Comparison of ENCODE assay signal across 28 cellular contexts in the genomic region with DNA sequence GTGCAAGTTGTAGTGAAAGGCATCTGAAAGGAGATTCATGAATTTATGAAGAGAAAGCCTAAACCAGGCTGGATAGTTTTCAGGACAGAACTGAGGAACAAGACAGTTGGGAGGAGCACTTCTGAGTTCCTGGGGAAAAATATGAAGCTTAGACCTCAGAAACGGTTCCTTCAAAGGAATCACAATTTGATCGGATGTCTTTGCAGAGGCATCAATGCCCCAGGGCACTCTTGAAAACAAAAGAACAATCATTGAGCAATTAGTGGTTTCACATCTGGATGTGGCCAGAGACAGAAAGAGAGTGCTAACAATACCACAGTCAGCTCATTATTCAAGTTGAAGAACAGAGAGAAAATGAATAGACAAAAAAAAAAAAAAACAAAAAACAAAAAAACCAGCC.
DNase-seq lines count a peak whose midpoint lies in the region; ATAC-seq and TF ChIP-seq lines count a peak whose summit lies in the region.
"Had no signal": no experiment of that assay in that cellular context is flagged by ENCODE, and none has a peak within 500 bp of the region (broad histone marks: within the 10 kb centered on the region; RNA-seq: fewer than 3 reads in every experiment).

No MANE protein-coding gene starts in this region.

- H3K4me3 Mint-ChIP-seq in stimulated activated effector memory CD8-positive, alpha-beta T cell treated with anti-CD3 and anti-CD28 coated beads, Interleukin-12 subunit alpha, Interleukin-12 subunit beta, amount 100 ng/mL, for 72 hours, result peak overlapping the region; percentile 5
- H3K4me3 Mint-ChIP-seq: activated CD4-positive, alpha-beta T cell treated with anti-CD3 and anti-CD28 coated beads for 36 hours; activated CD8-positive, alpha-beta T cell treated with anti-CD3 and anti-CD28 coated beads, Interleukin-2, amount 10 ng/mL, durations not matched to agents 7 days and 5 days; activated naive CD8-positive, alpha-beta T cell treated with anti-CD3 and anti-CD28 coated beads, Interleukin-2, amount 10 ng/mL, durations not matched to agents 7 days and 5 days; CD4-positive, alpha-beta memory T cell; naive thymus-derived CD4-positive, alpha-beta T cell; stimulated activated naive CD8-positive, alpha-beta T cell treated with anti-CD3 and anti-CD28 coated beads, Interleukin-15, Interleukin-2, amounts not matched to agents 100 ng/mL and 50 ng/mL, for 24 hours had no signal

- no peaks in the 10 kb centered on the region for H3K36me3 Mint-ChIP-seq in stimulated activated effector memory CD8-positive, alpha-beta T cell treated with anti-CD3 and anti-CD28 coated beads, Interleukin-12 subunit alpha, Interleukin-12 subunit beta, amount 100 ng/mL, for 72 hours

- TF ChIP-seq CTCF in NB4 (IDR thresholded peaks at IDR 0.05; ENCODE audit: low read depth, low read length) (no peak), epithelial cell of esophagus (IDR thresholded peaks at IDR 0.05; ENCODE audit: insufficient read depth, low read depth, low read length, missing control alignments) (no peak), GM13976 (IDR thresholded peaks at IDR 0.05; ENCODE audit: borderline replicate concordance, control extremely low read depth, extremely low read depth, insufficient read depth, missing control alignments) (no peak), GM10248 (IDR thresholded peaks at IDR 0.05; ENCODE audit: control extremely low read depth, extremely low read depth, low read depth, missing control alignments) (no peak)

- POLR2A ChIA-PET in GM10248 (lab: Yijun Ruan, JAX), result interaction anchor here (0.6 kb wide), 1 partner anchor 16 kb away, joined by 5 read pairs; no protein-coding TSS in a partner anchor

- TF ChIP-seq POLR2A in NB4 (IDR thresholded peaks at IDR 0.05; ENCODE audit: extremely low read depth, insufficient read length), result no peak

- H3K9me3 Mint-ChIP-seq in stimulated activated effector memory CD8-positive, alpha-beta T cell treated with anti-CD3 and anti-CD28 coated beads, Interleukin-12 subunit alpha, Interleukin-12 subunit beta, amount 100 ng/mL, for 72 hours, result peaks cover 10% of the 10 kb centered on the region

- peaks cover 10% of the 10 kb centered on the region for H3K4me1 Mint-ChIP-seq in stimulated activated effector memory CD8-positive, alpha-beta T cell treated with anti-CD3 and anti-CD28 coated beads, Interleukin-12 subunit alpha, Interleukin-12 subunit beta, amount 100 ng/mL, for 72 hours
- H3K4me1 Mint-ChIP-seq: activated CD4-positive, alpha-beta T cell treated with anti-CD3 and anti-CD28 coated beads for 36 hours had no signal

- DNase-seq in SIG-M5 treated with dmso at 0.1 percent for 504 hours (lab: John Stamatoyannopoulos, UW; ENCODE audit: unreplicated experiment) (peak; percentile 65), SIG-M5 (lab: John Stamatoyannopoulos, UW) (no peak), NB4 (ENCODE audit: low read depth) (peak; percentile 88), epithelial cell of esophagus (ENCODE audit: low read depth) (peak; percentile 56), GM13976 (ENCODE audit: low spot score) (no peak), KG1 (lab: John Stamatoyannopoulos, UW) (no peak), GM10248 (ENCODE audit: extremely low spot score) (no peak)
- DNase-seq in stimulated activated effector memory CD8-positive, alpha-beta T cell treated with anti-CD3 and anti-CD28 coated beads, Interleukin-12 subunit alpha, Interleukin-12 subunit beta, amount 100 ng/mL, for 72 hours (ENCODE audit: low spot score in 2 of 2), result peak in 1 of 2 donors; percentile 40
- DNase-seq: 8988T; activated CD4-positive, alpha-beta T cell treated with anti-CD3 and anti-CD28 coated beads for 36 hours; activated CD8-positive, alpha-beta T cell treated with anti-CD3 and anti-CD28 coated beads, Interleukin-2, amount 10 ng/mL, durations not matched to agents 7 days and 5 days; activated naive CD8-positive, alpha-beta T cell treated with anti-CD3 and anti-CD28 coated beads, Interleukin-2, amount 10 ng/mL, durations not matched to agents 7 days and 5 days; CD4-positive, alpha-beta memory T cell; cortex of kidney; HCEC 1CT; hypothalamus; midbrain; naive thymus-derived CD4-positive, alpha-beta T cell; NCI-H1092; NCI-H1694 treated with DMSO at 0.1 percent for 48 hours; NCI-H2171; NCI-H526; uterus had no signal

- H3K4me3 ChIP-seq in NB4 (ENCODE audit: low read depth, low read length) (peak overlapping the region; percentile 12), epithelial cell of esophagus (ENCODE audit: low read length) (no peak overlapping the region)
- H3K4me3 ChIP-seq: ascending aorta, thoracic aorta, uterus had no signal

- peak; percentile 63 for ATAC-seq in stimulated activated effector memory CD8-positive, alpha-beta T cell treated with anti-CD3 and anti-CD28 coated beads, Interleukin-12 subunit alpha, Interleukin-12 subunit beta, amount 100 ng/mL, for 72 hours
- ATAC-seq: activated CD4-positive, alpha-beta T cell treated with anti-CD3 and anti-CD28 coated beads for 36 hours; activated CD8-positive, alpha-beta T cell treated with anti-CD3 and anti-CD28 coated beads, Interleukin-2, amount 10 ng/mL, durations not matched to agents 7 days and 5 days; esophagus mucosa; naive thymus-derived CD4-positive, alpha-beta T cell; SK-N-SH treated with all-trans-retinoic acid at 6 μM for 48 hours had no signal

- H3K27ac Mint-ChIP-seq in stimulated activated effector memory CD8-positive, alpha-beta T cell treated with anti-CD3 and anti-CD28 coated beads, Interleukin-12 subunit alpha, Interleukin-12 subunit beta, amount 100 ng/mL, for 72 hours, result peak overlapping the region; percentile 10
- H3K27ac Mint-ChIP-seq: activated CD4-positive, alpha-beta T cell treated with anti-CD3 and anti-CD28 coated beads for 36 hours; activated CD8-positive, alpha-beta T cell treated with anti-CD3 and anti-CD28 coated beads, Interleukin-2, amount 10 ng/mL, durations not matched to agents 7 days and 5 days; activated naive CD8-positive, alpha-beta T cell treated with anti-CD3 and anti-CD28 coated beads, Interleukin-2, amount 10 ng/mL, durations not matched to agents 7 days and 5 days; CD4-positive, alpha-beta memory T cell; naive thymus-derived CD4-positive, alpha-beta T cell; stimulated activated naive CD8-positive, alpha-beta T cell treated with anti-CD3 and anti-CD28 coated beads, Interleukin-15, Interleukin-2, amounts not matched to agents 100 ng/mL and 50 ng/mL, for 24 hours had no signal

- CTCF ChIA-PET in GM10248 (lab: Yijun Ruan, JAX), result interaction anchor here (0.8 to 1.3 kb wide), 2 partner anchors 22 to 25 kb away, joined by 3 to 8 read pairs; no protein-coding TSS in a partner anchor

- in situ Hi-C loops in GM13976 (cut with MboI; ENCODE audit: low sequenced_read_pairs, unreplicated experiment), result no loop called here

Comparison
In these comparisons a context has a peak if more than half of its experiments do, and no peak if none do; other contexts are left out.
1. DNase-seq: peak in SIG-M5 treated with dmso at 0.1 percent for 504 hours (single experiment), NB4 (single experiment) and epithelial cell of esophagus (single experiment); none in SIG-M5 (single experiment), GM13976 (single experiment), KG1 (single experiment) and GM10248 (single experiment).